In the genomic region with DNA sequence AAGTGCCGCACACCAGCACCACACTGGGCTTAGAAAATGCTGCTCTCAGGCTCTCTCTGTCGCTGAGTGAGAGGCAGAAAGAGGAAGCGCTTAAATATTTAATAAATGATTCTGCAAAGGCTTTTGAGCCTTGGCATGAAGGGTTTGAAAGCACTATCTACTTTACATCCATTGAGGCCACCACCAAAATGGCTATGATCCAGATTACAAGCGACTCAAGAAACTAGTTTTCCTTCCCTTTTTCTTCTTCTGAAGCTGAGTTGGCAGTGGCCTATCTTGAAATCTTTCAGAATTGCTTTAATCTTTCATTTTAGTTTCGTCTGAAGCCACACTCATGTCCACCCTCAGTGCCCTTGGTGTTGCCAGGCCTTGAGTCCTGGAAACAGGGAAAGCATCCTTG, we compare ENCODE assay signal across 15 cellular contexts. TPM values are rescaled to one million over a fixed set of nuclear protein-coding genes. Genes with fewer than 3 reads are reported as not detected.
DNase-seq lines count a peak whose midpoint lies in the region; ATAC-seq and TF ChIP-seq lines count a peak whose summit lies in the region.
"Had no signal": no experiment of that assay in that cellular context is flagged by ENCODE, and none has a peak within 500 bp of the region (broad histone marks: within the 10 kb centered on the region; RNA-seq: fewer than 3 reads in every experiment).

No MANE protein-coding gene starts in this region.

- H4K20me1 ChIP-seq in DOHH2 (ENCODE audit: control insufficient read depth, insufficient read depth, low read depth, low read length), result no peaks in the 10 kb centered on the region

- WGBS in sigmoid colon, 2 donors, result 47 to 78% methylated on average over 5 of the region's 5 CpGs

- H3K9ac ChIP-seq in adipocyte (ENCODE audit: low read length), result peak overlapping the region; percentile 21

- peaks cover 5% of the 10 kb centered on the region; the same call in 1 of the 2 replicates for H3K36me3 Mint-ChIP-seq in WTC11

- peak overlapping the region; percentile 88 for H3K27ac ChIP-seq in DOHH2 (ENCODE audit: low read depth, low read length)
- H3K27ac ChIP-seq in sigmoid colon, result no peak overlapping the region
- H3K27ac ChIP-seq: esophagus muscularis mucosa, RWPE1 had no signal

- H3K27me3 ChIP-seq in DOHH2 (ENCODE audit: control insufficient read depth, low read length), result no peaks in the 10 kb centered on the region
- no peaks in the 10 kb centered on the region for H3K27me3 ChIP-seq in adipocyte (replicated peaks; ENCODE audit: control insufficient read depth, insufficient read depth, low read length)
- H3K27me3 ChIP-seq in sigmoid colon, result no peaks in the 10 kb centered on the region
- H3K27me3 ChIP-seq: esophagus muscularis mucosa had no signal

- H3K27ac Mint-ChIP-seq in WTC11, result no peak overlapping the region

- H3K9me3 Mint-ChIP-seq in WTC11, result peaks cover 5% of the 10 kb centered on the region

- ATAC-seq in GM21529 (IDR thresholded peaks at IDR 0.05; ENCODE audit: unreplicated experiment) (peak; percentile 64), HG03432 (IDR thresholded peaks at IDR 0.05; ENCODE audit: unreplicated experiment) (peak; percentile 55), WTC11 (no peak)

- H3K4me2 ChIP-seq in DOHH2 (ENCODE audit: low read length), result peak overlapping the region; percentile 82

- H3K27me3 Mint-ChIP-seq in WTC11 (ENCODE audit: low read depth), result peaks cover 9% of the 10 kb centered on the region

- TF ChIP-seq CTCF in DOHH2 (IDR thresholded peaks at IDR 0.05; ENCODE audit: low read depth, low read length, poor library complexity, severe bottlenecking), result no peak
- TF ChIP-seq CTCF in WTC11 (IDR thresholded peaks at IDR 0.05), result no peak
- TF ChIP-seq CTCF in sigmoid colon (IDR thresholded peaks at IDR 0.05), result no peak

- DNase-seq in adipocyte (ENCODE audit: low read depth) (no peak), WTC11 (ENCODE audit: low spot score) (no peak), NCI-H2081 (lab: John Stamatoyannopoulos, UW) (no peak), sigmoid colon (no peak)
- no peak for DNase-seq in stimulated activated CD4-positive, alpha-beta T cell treated with anti-CD3 and anti-CD28 coated beads, Interleukin-15, amount 100 ng/mL, for 24 hours
- DNase-seq: activated CD4-positive, CD25-positive, alpha-beta regulatory T cell; activated effector memory CD4-positive, alpha-beta T cell treated with Interleukin-2 at 50 U/mL for 16 hours; central memory CD4-positive, alpha-beta T cell; GF-D8; NCI-H1694 treated with DMSO at 0.1 percent for 48 hours had no signal

- peak overlapping the region; percentile 57 for H3K4me3 ChIP-seq in DOHH2 (ENCODE audit: low read length)
- H3K4me3 ChIP-seq in adipocyte (ENCODE audit: low read length), result no peak overlapping the region
- H3K4me3 ChIP-seq in sigmoid colon, result no peak overlapping the region
- H3K4me3 ChIP-seq: esophagus muscularis mucosa had no signal

- no peak for TF ChIP-seq POLR2A in sigmoid colon (IDR thresholded peaks at IDR 0.05)

- intact Hi-C loops in sigmoid colon (cut with DNase I), result no loop called here

- POLR2A ChIA-PET in WTC11 (lab: Charles Lee), result no interaction called here

- peaks cover 4% of the 10 kb centered on the region for H3K4me1 Mint-ChIP-seq in WTC11

- TF ChIP-seq EP300 in sigmoid colon (IDR thresholded peaks at IDR 0.05), result no peak

- H3K4me3 Mint-ChIP-seq in WTC11, result no peak overlapping the region

- CTCF ChIA-PET in WTC11 (lab: Charles Lee), result no interaction called here

- peaks cover 54% of the 10 kb centered on the region for H3K79me2 ChIP-seq in DOHH2 (ENCODE audit: control insufficient read depth, low read length)

- H3K4me1 ChIP-seq in DOHH2 (ENCODE audit: control insufficient read depth, low read length) (peaks cover 83% of the 10 kb centered on the region), adipocyte (ENCODE audit: control insufficient read depth, insufficient read depth, low read length) (peaks cover 57% of the 10 kb centered on the region), sigmoid colon (peaks cover 0 to 17% (median 11%) of the 10 kb centered on the region in 4 donors)

- H3K9me2 ChIP-seq in DOHH2 (replicated peaks; ENCODE audit: control insufficient read depth, low read length), result no peaks in the 10 kb centered on the region

- H3K9me3 ChIP-seq in DOHH2 (ENCODE audit: control insufficient read depth, insufficient read depth, low read length), result no peaks in the 10 kb centered on the region
- no peaks in the 10 kb centered on the region for H3K9me3 ChIP-seq in adipocyte (ENCODE audit: control insufficient read depth, low read length)
- no peaks in the 10 kb centered on the region for H3K9me3 ChIP-seq in sigmoid colon

- H3F3A ChIP-seq in DOHH2 (ENCODE audit: control insufficient read depth, insufficient read depth), result peaks cover 28% of the 10 kb centered on the region

- H3K36me3 ChIP-seq in DOHH2 (ENCODE audit: control insufficient read depth, low read length), result peaks cover 7% of the 10 kb centered on the region
- peaks cover 36% of the 10 kb centered on the region for H3K36me3 ChIP-seq in adipocyte (ENCODE audit: control insufficient read depth, insufficient read depth, low read length, severe bottlenecking)
- no peaks in the 10 kb centered on the region for H3K36me3 ChIP-seq in sigmoid colon
- H3K36me3 ChIP-seq: esophagus muscularis mucosa had no signal

TF ChIP-seq in WTC11, 78 proteins besides CTCF, POLR2A, EP300 and RAD21 (continues in another document):
- no peak for TF ChIP-seq PREB (CRISPR knock-in tag; IDR thresholded peaks at IDR 0.05; ENCODE audit: borderline replicate concordance)
- no peak for TF ChIP-seq TCF7 (CRISPR knock-in tag; IDR thresholded peaks at IDR 0.05; ENCODE audit: low read depth)
- no peak for TF ChIP-seq ZNF317 (CRISPR knock-in tag; IDR thresholded peaks at IDR 0.05; ENCODE audit: borderline replicate concordance, low read depth)
- TF ChIP-seq, protein P1, sequence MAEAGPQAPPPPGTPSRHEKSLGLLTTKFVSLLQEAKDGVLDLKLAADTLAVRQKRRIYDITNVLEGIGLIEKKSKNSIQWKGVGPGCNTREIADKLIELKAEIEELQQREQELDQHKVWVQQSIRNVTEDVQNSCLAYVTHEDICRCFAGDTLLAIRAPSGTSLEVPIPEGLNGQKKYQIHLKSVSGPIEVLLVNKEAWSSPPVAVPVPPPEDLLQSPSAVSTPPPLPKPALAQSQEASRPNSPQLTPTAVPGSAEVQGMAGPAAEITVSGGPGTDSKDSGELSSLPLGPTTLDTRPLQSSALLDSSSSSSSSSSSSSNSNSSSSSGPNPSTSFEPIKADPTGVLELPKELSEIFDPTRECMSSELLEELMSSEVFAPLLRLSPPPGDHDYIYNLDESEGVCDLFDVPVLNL (CRISPR knock-in tag; IDR thresholded peaks at IDR 0.05; ENCODE audit: borderline replicate concordance, low read depth), result no peak
- TF ChIP-seq MAX (CRISPR knock-in tag; IDR thresholded peaks at IDR 0.05), result no peak
- TF ChIP-seq ZNF396 (CRISPR knock-in tag; IDR thresholded peaks at IDR 0.05; ENCODE audit: borderline replicate concordance), result no peak
- no peak for TF ChIP-seq ZNF263 (CRISPR knock-in tag; IDR thresholded peaks at IDR 0.05; ENCODE audit: low read depth)
- TF ChIP-seq FOXP1 (CRISPR knock-in tag; IDR thresholded peaks at IDR 0.05; ENCODE audit: borderline replicate concordance), result no peak
- TF ChIP-seq HMGXB4 (CRISPR knock-in tag; IDR thresholded peaks at IDR 0.05), result no peak
- TF ChIP-seq, protein P2, sequence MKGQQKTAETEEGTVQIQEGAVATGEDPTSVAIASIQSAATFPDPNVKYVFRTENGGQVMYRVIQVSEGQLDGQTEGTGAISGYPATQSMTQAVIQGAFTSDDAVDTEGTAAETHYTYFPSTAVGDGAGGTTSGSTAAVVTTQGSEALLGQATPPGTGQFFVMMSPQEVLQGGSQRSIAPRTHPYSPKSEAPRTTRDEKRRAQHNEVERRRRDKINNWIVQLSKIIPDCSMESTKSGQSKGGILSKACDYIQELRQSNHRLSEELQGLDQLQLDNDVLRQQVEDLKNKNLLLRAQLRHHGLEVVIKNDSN (CRISPR knock-in tag; IDR thresholded peaks at IDR 0.05), result no peak

RNA-seq across cellular contexts. Expression of gene EBF1, which starts 59.5 kb away (rescaled TPM):
- 0.11 to 0.39 TPM (median 0.16 TPM) in 3 replicates for total RNA-seq in WTC11 (2021)
- 10 to 100 TPM; 11.9 to 30.5 (median 25.9) TPM for total RNA-seq in sigmoid colon
- polyA plus RNA-seq in sigmoid colon, result 1 to 10 TPM in 2 of 3 donors, under 1 TPM in 1; 0.46 to 6.0 (median 4.5) TPM
